In genomic region chr15:40792394-40792793, GRCh38 we compare ENCODE assay signal across 18 cellular contexts. TPM values are rescaled to one million over a fixed set of nuclear protein-coding genes. Genes with fewer than 3 reads are reported as not detected.
DNase-seq lines count a peak whose midpoint lies in the region; ATAC-seq, FAIRE-seq and TF ChIP-seq lines count a peak whose summit lies in the region.
"Had no signal": no experiment of that assay in that cellular context is flagged by ENCODE, and none has a peak within 500 bp of the region (broad histone marks: within the 10 kb centered on the region; RNA-seq: fewer than 3 reads in every experiment).

No MANE protein-coding gene starts in this region.

- H3K27me3 Mint-ChIP-seq in T-helper 1 cell treated with Interleukin-12 subunit alpha and Interleukin-12 subunit beta and Interleukin-4 antibody, amounts not matched to agents 30 μg/mL and 1 μg/mL, for 36 hours (ENCODE audit: low read depth) = no peaks in the 10 kb centered on the region
- H3K27me3 Mint-ChIP-seq in type B pancreatic cell = no peaks in the 10 kb centered on the region
- H3K27me3 Mint-ChIP-seq: CD4-positive, CD25-positive, alpha-beta regulatory T cell had no signal

- no peak for ATAC-seq in GM21737 (IDR thresholded peaks at IDR 0.05; ENCODE audit: unreplicated experiment)

- H3K36me3 Mint-ChIP-seq in T-helper 1 cell treated with Interleukin-12 subunit alpha and Interleukin-12 subunit beta and Interleukin-4 antibody, amounts not matched to agents 30 μg/mL and 1 μg/mL, for 36 hours (ENCODE audit: low read depth) = no peaks in the 10 kb centered on the region
- H3K36me3 Mint-ChIP-seq in type B pancreatic cell = peaks cover 10% of the 10 kb centered on the region

- no peak for TF ChIP-seq CTCF in type B pancreatic cell (conservative IDR thresholded peaks at IDR 0.05)

- H3K4me3 Mint-ChIP-seq in T-helper 1 cell treated with Interleukin-12 subunit alpha and Interleukin-12 subunit beta and Interleukin-4 antibody, amounts not matched to agents 30 μg/mL and 1 μg/mL, for 36 hours = no peak overlapping the region
- no peak overlapping the region for H3K4me3 Mint-ChIP-seq in type B pancreatic cell
- H3K4me3 Mint-ChIP-seq: CD4-positive, CD25-positive, alpha-beta regulatory T cell had no signal

- H3K27ac Mint-ChIP-seq in T-helper 1 cell treated with Interleukin-12 subunit alpha and Interleukin-12 subunit beta and Interleukin-4 antibody, amounts not matched to agents 30 μg/mL and 1 μg/mL, for 36 hours = peak overlapping the region; percentile 41
- peak overlapping the region; percentile 84 for H3K27ac Mint-ChIP-seq in type B pancreatic cell

- no peak for FAIRE-seq in urothelium cell line (lab: Jason Lieb, UNC)

- H3K27ac ChIP-seq in epithelial cell of prostate = peak overlapping the region; percentile 74
- H3K27ac ChIP-seq: KMS-11 had no signal

- no peaks in the 10 kb centered on the region for H3K9me3 Mint-ChIP-seq in T-helper 1 cell treated with Interleukin-12 subunit alpha and Interleukin-12 subunit beta and Interleukin-4 antibody, amounts not matched to agents 30 μg/mL and 1 μg/mL, for 36 hours
- H3K9me3 Mint-ChIP-seq in type B pancreatic cell = no peaks in the 10 kb centered on the region

- H3K4me1 Mint-ChIP-seq in T-helper 1 cell treated with Interleukin-12 subunit alpha and Interleukin-12 subunit beta and Interleukin-4 antibody, amounts not matched to agents 30 μg/mL and 1 μg/mL, for 36 hours (ENCODE audit: low read depth) = peaks cover 12% of the 10 kb centered on the region
- H3K4me1 Mint-ChIP-seq in type B pancreatic cell (ENCODE audit: unreplicated experiment) = peaks cover 33% of the 10 kb centered on the region

- DNase-seq in T-helper 1 cell (no peak), NCI-H69 (lab: John Stamatoyannopoulos, UW) (peak; percentile 65), epithelial cell of prostate (ENCODE audit: low read depth, low spot score) (no peak), type B pancreatic cell (ENCODE audit: extremely low spot score, unreplicated experiment) (no peak), urothelium cell line (ENCODE audit: low spot score) (no peak)
- DNase-seq: Calu3; CD4-positive, CD25-positive, alpha-beta regulatory T cell; DMS79; NCI-H1436; NCI-H2029; NCI-H510A treated with DMSO at 0.1 percent for 48 hours; Peyer's patch; SHP77 treated with DMSO at 0.1 percent for 48 hours had no signal

RNA-seq across cellular contexts. Expression of gene ZFYVE19, which starts 14.5 kb away (rescaled TPM):
- total RNA-seq in type B pancreatic cell (ENCODE audit: low replicate concordance) = 31.6 and 45.0 TPM in 2 replicates

RNA-seq across cellular contexts. Expression of gene DNAJC17, which starts 14.9 kb away (rescaled TPM):
- 23.7 and 38.3 TPM in 2 replicates for total RNA-seq in type B pancreatic cell (ENCODE audit: low replicate concordance)

RNA-seq across cellular contexts. Expression of gene C15orf62, which starts 22.6 kb away (rescaled TPM):
- 1.1 and 1.3 TPM in 2 replicates for total RNA-seq in type B pancreatic cell (ENCODE audit: low replicate concordance)

RNA-seq across cellular contexts. Expression of gene GCHFR, which starts 28.5 kb away (rescaled TPM):
- 23.3 and 23.5 TPM in 2 replicates for total RNA-seq in type B pancreatic cell (ENCODE audit: low replicate concordance)

RNA-seq across cellular contexts. Expression of gene PPP1R14D, which starts 36.1 kb away (rescaled TPM):
- 0.70 and 1.0 TPM in 2 replicates for total RNA-seq in type B pancreatic cell (ENCODE audit: low replicate concordance)
- total RNA-seq: A673; CD4-positive, CD25-positive, alpha-beta regulatory T cell; M059J had no signal
